27 cellular contexts compared by ENCODE assay signal in genomic region chr12:24049101-24049500, GRCh38.
"Had no signal": no experiment of that assay in that cellular context is flagged by ENCODE, and none has a peak within 500 bp of the region (broad histone marks: within the 10 kb centered on the region; RNA-seq: fewer than 3 reads in every experiment).

No MANE protein-coding gene starts in this region.

- H3K27me3 ChIP-seq: Peyer's patch, SJCRH30 had no signal

- H3K4me1 ChIP-seq: SJCRH30 had no signal

- H3K9me3 ChIP-seq: SJCRH30 had no signal

- ATAC-seq: activated T-helper 17 cell treated with anti-CD3 and anti-CD28 coated beads, Interleukin-2, amount 50 U/mL, for 72 hours had no signal

- H3K27ac ChIP-seq: Peyer's patch, RWPE1, SJCRH30, VCaP had no signal

- DNase-seq: activated CD4-positive, alpha-beta memory T cell treated with anti-CD3 and anti-CD28 coated beads for 36 hours; activated CD4-positive, alpha-beta T cell treated with anti-CD3 and anti-CD28 coated beads, Interleukin-2, amount 10 ng/mL, durations not matched to agents 7 days and 5 days; activated CD4-positive, CD25-positive, alpha-beta regulatory T cell; activated gamma-delta T cell; activated naive CD4-positive, alpha-beta T cell treated with anti-CD3 and anti-CD28 coated beads, Interleukin-2, amount 10 ng/mL, durations not matched to agents 7 days and 5 days; activated naive CD8-positive, alpha-beta T cell treated with anti-CD3 and anti-CD28 coated beads for 36 hours; activated T-cell treated with anti-CD3 and anti-CD28 coated beads for 4 hours; activated T-cell treated with anti-CD3 and anti-CD28 coated beads, Interleukin-2, amount 50 U/mL, for 48 hours; cerebellar nuclear complex; NCI-H1092 treated with DMSO at 0.1 percent for 48 hours; NCI-H1417 treated with DMSO at 0.1 percent for 48 hours; NCI-H1694; NCI-H2029; NCI-H2107; NCI-H226; NCI-H510A; NCI-H526 treated with DMSO at 0.1 percent for 48 hours; NCI-H82; NK-92 treated with Interleukin-12 subunit alpha and Interleukin-12 subunit beta, amount 100 ng/mL, for 24 hours; Peyer's patch; Right ventricle myocardium superior; SJCRH30; SK-N-SH; T-helper 1 cell had no signal

- H3K4me3 ChIP-seq: Peyer's patch, SJCRH30 had no signal

- H3K36me3 ChIP-seq: Peyer's patch, SJCRH30 had no signal
